In genomic region chr22:46373838-46374662, GRCh38 we compare ENCODE assay signal across 13 cellular contexts. TPM values are rescaled to one million over a fixed set of nuclear protein-coding genes. Genes with fewer than 3 reads are reported as not detected.
DNase-seq lines count a peak whose midpoint lies in the region; ATAC-seq, FAIRE-seq and TF ChIP-seq lines count a peak whose summit lies in the region.
"Had no signal": no experiment of that assay in that cellular context is flagged by ENCODE, and none has a peak within 500 bp of the region (broad histone marks: within the 10 kb centered on the region; RNA-seq: fewer than 3 reads in every experiment).

No MANE protein-coding gene starts in this region.

- peaks cover 6% of the 10 kb centered on the region for H3K4me1 ChIP-seq in GM12878 (ENCODE audit: control insufficient read depth, insufficient read depth, low read length)

- POLR2A ChIA-PET in GM12878 (lab: Charles Lee): no interaction called here

- RAD21 ChIA-PET in GM12878 (lab: Charles Lee; ENCODE audit: unreplicated experiment): no interaction called here

- FAIRE-seq in GM12878 (lab: Jason Lieb, UNC): no peak

- H3K79me2 ChIP-seq in GM12878 (ENCODE audit: control insufficient read depth, insufficient read depth, low read length): no peaks in the 10 kb centered on the region

- DNase-seq in DMS153 treated with DMSO at 0.1 percent for 48 hours (lab: John Stamatoyannopoulos, UW; ENCODE audit: unreplicated experiment) (peak; percentile 9), DMS153 (lab: John Stamatoyannopoulos, UW) (no peak), NCI-H2171 (lab: John Stamatoyannopoulos, UW) (peak; percentile 14), GM12878 (ENCODE audit: low read depth, low spot score) (peak; percentile 48), NCI-H774 (lab: John Stamatoyannopoulos, UW) (no peak), lower leg skin (ENCODE audit: low spot score in 2 of 2) (no peak), amniotic stem cell (lab: John Stamatoyannopoulos, UW) (no peak)
- DNase-seq in stimulated activated CD8-positive, alpha-beta memory T cell treated with anti-CD3 and anti-CD28 coated beads, Interleukin-12 subunit alpha, Interleukin-12 subunit beta, amount 100 ng/mL, for 4 hours (ENCODE audit: low read depth): peak; percentile 21
- DNase-seq: 8988T; effector CD4-positive, alpha-beta T cell had no signal

- SMC1A ChIA-PET in GM12878 (lab: Charles Lee; ENCODE audit: uncharacterized antibody, unreplicated experiment): no interaction called here

- H2AFZ ChIP-seq in GM12878 (ENCODE audit: control insufficient read depth, low read depth, low read length): no peak overlapping the region; the same call in 1 of the 2 replicates

- no peak for TF ChIP-seq EP300 in GM12878 (IDR thresholded peaks at IDR 0.05; ENCODE audit: borderline replicate concordance in 1 of 2, control insufficient read depth in 1 of 2, low read depth in 2 of 2, low read length in 2 of 2)

- 22% methylated on average over 34 of the region's 34 CpGs for WGBS in GM12878 (ENCODE audit: insufficient coverage, insufficient replicate concordance, low lambda C conversion rate, missing lambda C conversion rate)
- WGBS in lower leg skin, 2 donors: 61% methylated on average over 34 of the region's 34 CpGs

- no peaks in the 10 kb centered on the region for H3K27me3 ChIP-seq in GM12878 (replicated peaks in 1 of 2; ENCODE audit: control insufficient read depth in 2 of 2, insufficient read depth in 2 of 2, low read length in 1 of 2)
- H3K27me3 ChIP-seq: Peyer's patch had no signal

- BruUV-seq in GM12878 (replicated peaks; lab: Mats Ljungman, UMichigan): no TSS peak

- TF ChIP-seq POLR2A in GM12878 (IDR thresholded peaks at IDR 0.05; ENCODE audit: low read depth, low read length) (no peak), lower leg skin (IDR thresholded peaks at IDR 0.05) (no peak)

- no peak overlapping the region; the same call in 1 of the 2 replicates for H3K9ac ChIP-seq in GM12878 (ENCODE audit: control insufficient read depth, insufficient read depth, low read length)

- H3K4me2 ChIP-seq in GM12878 (ENCODE audit: control insufficient read depth, insufficient read depth): peak overlapping the region; percentile 25; the same call in 1 of the 2 replicates

- H3K27ac ChIP-seq in GM12878 (ENCODE audit: control insufficient read depth, insufficient read depth): no peak overlapping the region

- CTCF ChIA-PET in GM12878 (lab: Yijun Ruan, JAX): no interaction called here

- no peaks in the 10 kb centered on the region for H3K36me3 ChIP-seq in GM12878 (ENCODE audit: control insufficient read depth in 2 of 2, insufficient read depth in 2 of 2, low read length in 1 of 2)
- H3K36me3 ChIP-seq: Peyer's patch had no signal

- peak; percentile 41; the same call in 2 of the 3 replicates for ATAC-seq in GM12878
- ATAC-seq: HCT116, right cardiac atrium had no signal

- intact Hi-C loops in GM12878 (cut with micrococcal nuclease; ENCODE audit: unreplicated experiment) (no loop called here), lower leg skin (cut with DNase I; ENCODE audit: low total_unique reads) (no loop called here)

- H3K4me3 ChIP-seq in GM12878 (no peak overlapping the region), lower leg skin (ENCODE audit: low read depth, poor library complexity, severe bottlenecking) (no peak overlapping the region)
- H3K4me3 ChIP-seq: Peyer's patch had no signal

- no peak for TF ChIP-seq CTCF in GM12878 (IDR thresholded peaks at IDR 0.05 in 2 of 3, conservative IDR thresholded peaks at IDR 0.05 in 1 of 3; ENCODE audit: control insufficient read depth in 2 of 3, extremely low read depth in 1 of 3, insufficient read depth in 1 of 3, low read depth in 3 of 3, low read length in 3 of 3)
- TF ChIP-seq CTCF in lower leg skin (IDR thresholded peaks at IDR 0.05): no peak

- in situ Hi-C loops in GM12878 (cut with MboI): no loop called here

- H4K20me1 ChIP-seq in GM12878 (ENCODE audit: control insufficient read depth, insufficient read depth): no peaks in the 10 kb centered on the region

- H3K9me3 ChIP-seq in GM12878 (replicated peaks; ENCODE audit: control insufficient read depth, insufficient read depth, low read length): peaks cover 3% of the 10 kb centered on the region; the same call in 2 of the 3 replicates

- no peak for TF ChIP-seq RAD21 in GM12878 (IDR thresholded peaks at IDR 0.05; ENCODE audit: insufficient read depth, low read depth, low read length)

TF ChIP-seq in GM12878, 131 proteins besides CTCF, POLR2A, EP300 and RAD21:
- TF ChIP-seq USF1 (IDR thresholded peaks at IDR 0.05; ENCODE audit: borderline replicate concordance, extremely low read length, insufficient read depth, low read depth, low read length) (no peak), NKRF (conservative IDR thresholded peaks at IDR 0.05) (no peak), ZNF217 (IDR thresholded peaks at IDR 0.05) (no peak), TAF1 (IDR thresholded peaks at IDR 0.05; ENCODE audit: borderline replicate concordance, low read depth, low read length) (no peak), PAX5 (IDR thresholded peaks at IDR 0.05; ENCODE audit: borderline replicate concordance, low read depth, low read length) (peak; percentile 87), CEBPB (IDR thresholded peaks at IDR 0.05; ENCODE audit: borderline replicate concordance in 1 of 2, low read depth in 2 of 2, low read length in 2 of 2) (no peak), PBX3 (IDR thresholded peaks at IDR 0.05; ENCODE audit: insufficient replicate concordance, low read depth, low read length) (peak; percentile 27), SREBF1 (IDR thresholded peaks at IDR 0.05; ENCODE audit: low read length) (no peak), ZNF274 (IDR thresholded peaks at IDR 0.05; ENCODE audit: insufficient read depth, insufficient read length) (no peak)

RNA-seq across cellular contexts. Expression of gene TRMU, which starts 38.5 kb away (rescaled TPM):
- 189 and 218 TPM in 2 replicates for total RNA-seq in GM12878 (2013; cell fraction: nucleolus; rRNA removed)
- total RNA-seq in GM12878 (2014; rRNA removed) (47.5 and 48.0 TPM in 2 replicates), GM12878 (2014; rRNA removed; fragmentation: Illumina TruSeq; extraction: Trizol) (26.1 and 29.6 TPM in 2 replicates), GM12878 (2021) (54.5 and 57.0 TPM in 2 replicates), lower leg skin (10 to 100 TPM; 26.8 to 43.5 (median 32.7) TPM)
- 18.3 TPM for polyA plus RNA-seq in GM12878 (2011; ENCODE audit: low read depth)
- polyA plus RNA-seq in GM12878 (2011; rRNA removed) (33.4 and 40.0 TPM in 2 replicates), GM12878 (2014; fragmentation: Illumina TruSeq; extraction: Trizol) (25.8 and 34.8 TPM in 2 replicates), GM12878 (2014; fragmentation: Nextera tagmentation; extraction: Ambion mirVana) (1 to 10 TPM; 3.5 to 5.8 TPM), GM12878 (2014; rRNA removed) (56.0 and 66.7 TPM in 2 replicates), GM12878 (2016; fragmentation: Nextera tagmentation; extraction: Ambion mirVana) (10 to 100 TPM; 49.4 to 54.4 TPM)
- polyA plus RNA-seq in GM12878 (2011; cell fraction: cytosol; rRNA removed): 39.1 and 46.8 TPM in 2 replicates
- polyA plus RNA-seq in GM12878 (2011; cell fraction: nucleus; rRNA removed): 219 and 267 TPM in 2 replicates
- polyA plus RNA-seq in GM12878 (2012): 35.4 and 37.9 TPM in 2 replicates
- polyA minus RNA-seq in GM12878 (2011; rRNA and poly(A)+ RNA removed): 34.3 and 45.9 TPM in 2 replicates
- polyA minus RNA-seq in GM12878 (2011; cell fraction: cytosol; rRNA and poly(A)+ RNA removed): 10.3 and 13.0 TPM in 2 replicates
- polyA minus RNA-seq in GM12878 (2011; cell fraction: nucleus; rRNA and poly(A)+ RNA removed): 113 and 177 TPM in 2 replicates

Comparison
In these comparisons a context has a peak if more than half of its experiments do, and no peak if none do; other contexts are left out.
1. DNase-seq: peak in DMS153 treated with DMSO at 0.1 percent for 48 hours (single experiment), NCI-H2171 (single experiment), GM12878 (single experiment) and stimulated activated CD8-positive, alpha-beta memory T cell treated with anti-CD3 and anti-CD28 coated beads, Interleukin-12 subunit alpha, Interleukin-12 subunit beta, amount 100 ng/mL, for 4 hours (single experiment); none in DMS153 (single experiment), NCI-H774 (single experiment), lower leg skin (0 of 2) and amniotic stem cell (single experiment).